In the genomic region with DNA sequence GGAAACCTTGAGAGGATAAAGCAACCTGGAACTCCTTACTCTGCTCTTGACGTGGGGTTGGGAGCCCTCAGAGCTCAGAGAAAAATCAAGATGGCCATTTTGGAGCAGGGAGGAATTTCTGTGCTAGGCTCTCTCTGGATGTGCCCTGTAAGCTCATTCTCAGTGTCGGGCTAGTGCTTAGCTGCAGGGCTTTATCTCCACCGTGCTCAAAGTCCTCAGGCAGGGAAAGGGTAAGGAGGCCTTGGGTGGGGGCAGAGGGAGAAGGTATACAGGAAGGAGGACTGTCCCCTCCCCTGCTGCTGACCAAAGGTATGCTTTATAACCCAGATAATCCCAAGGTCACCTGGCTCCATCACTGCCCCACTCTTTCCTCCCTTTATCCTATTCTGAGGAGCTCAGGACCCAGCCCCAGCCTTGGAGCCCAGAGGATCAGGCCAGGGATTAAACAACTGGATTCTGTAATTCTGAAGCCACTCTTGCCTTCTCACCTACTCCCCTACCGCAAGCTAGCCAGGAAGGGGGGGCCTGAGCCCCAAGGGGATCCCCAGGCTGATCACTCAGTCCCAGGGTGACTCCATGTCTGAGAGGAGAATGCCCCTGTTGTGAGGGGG, we compare ENCODE assay signal across 8 cellular contexts. TPM values are rescaled to one million over a fixed set of nuclear protein-coding genes. Genes with fewer than 3 reads are reported as not detected.
DNase-seq lines count a peak whose midpoint lies in the region; ATAC-seq, FAIRE-seq and TF ChIP-seq lines count a peak whose summit lies in the region.

No MANE protein-coding gene starts in this region.

- no peaks in the 10 kb centered on the region for H3K9me1 ChIP-seq in K562 (ENCODE audit: control insufficient read depth, insufficient read depth, low read length)

- H3K9ac ChIP-seq in K562 (ENCODE audit: insufficient read depth in 1 of 2, low read depth in 2 of 2, low read length in 2 of 2) = peak overlapping the region; percentile 77 to 92

- H3K4me3 Mint-ChIP-seq in activated T-cell treated with anti-CD3 and anti-CD28 coated beads, Interleukin-2, amount 50 U/mL, for 72 hours = peak overlapping the region; percentile 77 to 80

- H3K27me3 Mint-ChIP-seq in activated T-cell treated with anti-CD3 and anti-CD28 coated beads, Interleukin-2, amount 50 U/mL, for 72 hours (ENCODE audit: low read depth) = no peaks in the 10 kb centered on the region

- peak overlapping the region; percentile 73; the same call in 2 of the 3 replicates for H3K27ac ChIP-seq in K562 (ENCODE audit: extremely low read depth, low read depth, low read length)
- no peak overlapping the region for H3K27ac ChIP-seq in lower lobe of right lung
- no peak overlapping the region for H3K27ac ChIP-seq in upper lobe of left lung

- H3K36me3 Mint-ChIP-seq in activated T-cell treated with anti-CD3 and anti-CD28 coated beads, Interleukin-2, amount 50 U/mL, for 72 hours (ENCODE audit: insufficient read depth in 2 of 2) = peaks cover 2 to 8% of the 10 kb centered on the region in 2 donors

- intact Hi-C loops in K562 (cut with micrococcal nuclease) (no loop called here), lower lobe of right lung (cut with DNase I) (no loop called here)

- WGBS in K562 (ENCODE audit: insufficient coverage, low coverage, missing lambda C conversion rate) = 4% methylated on average over 4 of the region's 4 CpGs
- WGBS in upper lobe of left lung, 2 donors = 44 to 48% methylated on average over 4 of the region's 4 CpGs

- TF ChIP-seq CTCF in K562 (IDR thresholded peaks at IDR 0.05 in 2 of 3, conservative IDR thresholded peaks at IDR 0.05 in 1 of 3; ENCODE audit: insufficient read depth in 2 of 3, low read depth in 1 of 3, low read length in 3 of 3) (no peak), lower lobe of right lung (IDR thresholded peaks at IDR 0.05) (no peak), upper lobe of left lung (IDR thresholded peaks at IDR 0.05) (no peak)

- TF ChIP-seq RAD21 in K562 (CRISPR knock-in tag; conservative IDR thresholded peaks at IDR 0.05 in 1 of 2, IDR thresholded peaks at IDR 0.05 in 1 of 2) = no peak

- peaks cover 39% of the 10 kb centered on the region for H3K4me1 Mint-ChIP-seq in activated T-cell treated with anti-CD3 and anti-CD28 coated beads, Interleukin-2, amount 50 U/mL, for 72 hours (ENCODE audit: low read depth)

- no peaks in the 10 kb centered on the region for H3K9me3 Mint-ChIP-seq in activated T-cell treated with anti-CD3 and anti-CD28 coated beads, Interleukin-2, amount 50 U/mL, for 72 hours

- H3K36me3 ChIP-seq in K562 (ENCODE audit: control insufficient read depth, insufficient read depth, low read length) (peaks cover 64% of the 10 kb centered on the region), lower lobe of right lung (peaks cover 22% of the 10 kb centered on the region), upper lobe of left lung (peaks cover 3 to 25% (median 10%) of the 10 kb centered on the region in 4 donors)

- peak overlapping the region; percentile 22; the same call in 1 of the 2 replicates for H2AFZ ChIP-seq in K562 (ENCODE audit: low read depth, low read length)

- POLR2A ChIA-PET in K562 (lab: Yijun Ruan, JAX) = interaction anchor here (0.6 to 4.4 kb wide), 10 partner anchors 8 to 814 kb away, joined by 3 to 32 read pairs (median 4); a partner anchor contains a TSS

- H3K9me3 ChIP-seq in K562 (replicated peaks; ENCODE audit: control insufficient read depth, insufficient read depth, low read depth, low read length) (no peaks in the 10 kb centered on the region), lower lobe of right lung (no peaks in the 10 kb centered on the region), upper lobe of left lung (no peaks in the 10 kb centered on the region)

- CTCF ChIA-PET in K562 (lab: Yijun Ruan, JAX; ENCODE audit: low intra/inter-chr PET ratio) = no interaction called here

- H3K27me3 ChIP-seq in K562 (ENCODE audit: control insufficient read depth in 2 of 2, insufficient read depth in 2 of 2, low read length in 2 of 2) (no peaks in the 10 kb centered on the region), lower lobe of right lung (ENCODE audit: low read depth) (no peaks in the 10 kb centered on the region), upper lobe of left lung (no peaks in the 10 kb centered on the region)

- H3K79me2 ChIP-seq in K562 (ENCODE audit: control insufficient read depth, insufficient read depth, low read length) = peaks cover 61% of the 10 kb centered on the region

- TF ChIP-seq POLR2A in K562 (conservative IDR thresholded peaks at IDR 0.05) (no peak), upper lobe of left lung (IDR thresholded peaks at IDR 0.05) (no peak)

- no peak for ATAC-seq in activated T-cell treated with anti-CD3 and anti-CD28 coated beads, Interleukin-2, amount 50 U/mL, for 72 hours (replicated peaks in 1 of 2)
- ATAC-seq in K562 (peak; percentile 6), lower lobe of right lung (no peak), upper lobe of left lung (ENCODE audit: low FRiP score in 2 of 2) (no peak)

- FAIRE-seq in K562 (lab: Jason Lieb, UNC) = no peak

- peak; percentile 23 to 28 for DNase-seq in activated T-cell treated with anti-CD3 and anti-CD28 coated beads, Interleukin-2, amount 50 U/mL, for 72 hours
- DNase-seq in activated T-cell treated with anti-CD3 and anti-CD28 coated beads for 4 hours (no peak), K562 (ENCODE audit: extremely low read depth in 1 of 4, low spot score in 3 of 4) (peak in 1 of 4 experiments; percentile 42), lower lobe of right lung (peak; percentile 17), upper lobe of left lung (no peak), OCI-M2 (lab: John Stamatoyannopoulos, UW; ENCODE audit: unreplicated experiment) (no peak), NCI-H2196 treated with DMSO at 0.1 percent for 48 hours (lab: John Stamatoyannopoulos, UW; ENCODE audit: unreplicated experiment) (no peak), hippocampal formation (lab: John Stamatoyannopoulos, UW) (no peak)

- H3K4me2 ChIP-seq in K562 (ENCODE audit: insufficient read depth, low read length) = peak overlapping the region; percentile 84

- no peaks in the 10 kb centered on the region; the same call in 1 of the 2 replicates for H4K20me1 ChIP-seq in K562 (replicated peaks; ENCODE audit: control insufficient read depth, insufficient read depth, low read length)

- in situ Hi-C loops in K562 (cut with MboI) = loop anchor here (5.0 kb wide), 1 partner anchor 46 kb away; no protein-coding TSS in a partner anchor

- TF ChIP-seq EP300 in K562 (IDR thresholded peaks at IDR 0.05; ENCODE audit: low read length) (no peak), upper lobe of left lung (IDR thresholded peaks at IDR 0.05) (no peak)

- no TSS peak for BruUV-seq in K562 (replicated peaks; lab: Mats Ljungman, UMichigan)

- H3K4me3 ChIP-seq in K562 = peak overlapping the region; percentile 79
- H3K4me3 ChIP-seq in lower lobe of right lung = peak overlapping the region; percentile 91
- H3K4me3 ChIP-seq in upper lobe of left lung = peak overlapping the region in 3 of 4 donors; percentile 89 to 93 (median 92)

- H3K27ac Mint-ChIP-seq in activated T-cell treated with anti-CD3 and anti-CD28 coated beads, Interleukin-2, amount 50 U/mL, for 72 hours = no peak overlapping the region

- peaks cover 56 to 64% of the 10 kb centered on the region in 2 experiments for H3K4me1 ChIP-seq in K562 (replicated peaks in 1 of 2; ENCODE audit: control insufficient read depth in 2 of 2, insufficient read depth in 2 of 2, low read length in 2 of 2)
- H3K4me1 ChIP-seq in lower lobe of right lung = peaks cover 16% of the 10 kb centered on the region
- peaks cover 11 to 21% (median 14%) of the 10 kb centered on the region in 4 donors for H3K4me1 ChIP-seq in upper lobe of left lung

RNA-seq across cellular contexts. Expression of a gene that starts 1.1 kb away (rescaled TPM):
- 10 to 100 TPM; 10.4 to 14.9 TPM for total RNA-seq in activated T-cell treated with anti-CD3 and anti-CD28 coated beads, Interleukin-2, amount 50 U/mL, for 72 hours
- 92.9 and 198 TPM in 2 replicates for total RNA-seq in K562 (2011; cell fraction: chromatin; rRNA removed; ENCODE audit: low replicate concordance)
- total RNA-seq in K562 (2011; cell fraction: nucleolus; rRNA removed) = 118 and 119 TPM in 2 replicates
- total RNA-seq in K562 (2011; cell fraction: nucleoplasm; rRNA removed) = 123 and 139 TPM in 2 replicates
- total RNA-seq in K562 (2014; rRNA removed) (59.8 and 75.7 TPM in 2 replicates), K562 (2014; rRNA removed; fragmentation: Illumina TruSeq; extraction: Trizol) (38.3 and 49.7 TPM in 2 replicates), K562 (2015; rRNA removed; fragmentation: Illumina TruSeq; extraction: Trizol) (43.9 and 45.1 TPM in 2 replicates), K562 (2021) (66.2 and 68.2 TPM in 2 replicates), lower lobe of right lung (5.9 TPM), upper lobe of left lung (1 to 10 TPM; 3.6 to 7.5 (median 4.9) TPM)
- polyA plus RNA-seq in K562 (2011; rRNA removed) (62.7 and 85.1 TPM in 2 replicates), K562 (2014; fragmentation: Illumina TruSeq; extraction: Trizol) (99.3 and 123 TPM in 2 replicates), K562 (2014; fragmentation: Nextera tagmentation; extraction: Ambion mirVana) (10 to 100 TPM; 15.2 to 23.0 TPM), K562 (2014; rRNA removed) (87.3 and 100 TPM in 2 replicates)
- polyA plus RNA-seq in K562 (2011; cell fraction: cytosol; rRNA removed) = 78.5 and 144 TPM in 2 replicates
- polyA plus RNA-seq in K562 (2011; cell fraction: nucleus; rRNA removed) = 97.1 and 183 TPM in 2 replicates
- 64.9 and 69.7 TPM in 2 replicates for polyA plus RNA-seq in K562 (2012)
- 30.9 and 70.0 TPM in 2 replicates for polyA minus RNA-seq in K562 (2011; rRNA and poly(A)+ RNA removed)
- 31.7 and 48.1 TPM in 2 replicates for polyA minus RNA-seq in K562 (2011; cell fraction: cytosol; rRNA and poly(A)+ RNA removed)
- polyA minus RNA-seq in K562 (2011; cell fraction: nucleus; rRNA and poly(A)+ RNA removed) = 20.8 and 30.8 TPM in 2 replicates

RNA-seq across cellular contexts. Expression of a gene that starts 8.6 kb away (rescaled TPM):
- total RNA-seq in activated T-cell treated with anti-CD3 and anti-CD28 coated beads, Interleukin-2, amount 50 U/mL, for 72 hours = 1 to 10 TPM; 8.0 to 8.8 TPM
- total RNA-seq in K562 (2011; cell fraction: chromatin; rRNA removed; ENCODE audit: low replicate concordance) = 7.6 and 26.8 TPM in 2 replicates
- total RNA-seq in K562 (2011; cell fraction: nucleolus; rRNA removed) = 26.1 and 30.4 TPM in 2 replicates
- total RNA-seq in K562 (2011; cell fraction: nucleoplasm; rRNA removed) = 18.8 and 22.1 TPM in 2 replicates
- 26.1 and 30.5 TPM in 2 replicates for total RNA-seq in K562 (2014; rRNA removed)
- total RNA-seq in K562 (2014; rRNA removed; fragmentation: Illumina TruSeq; extraction: Trizol) = 9.8 and 12.8 TPM in 2 replicates
- total RNA-seq in K562 (2015; rRNA removed; fragmentation: Illumina TruSeq; extraction: Trizol) = 21.5 and 22.7 TPM in 2 replicates
- 28.1 and 28.4 TPM in 2 replicates for total RNA-seq in K562 (2021)
- polyA plus RNA-seq in K562 (2011; rRNA removed) = 10.7 and 14.1 TPM in 2 replicates
- polyA plus RNA-seq in K562 (2011; cell fraction: cytosol; rRNA removed) = 11.7 and 37.1 TPM in 2 replicates
- 10.4 and 25.5 TPM in 2 replicates for polyA plus RNA-seq in K562 (2011; cell fraction: nucleus; rRNA removed)
- 9.7 and 20.2 TPM in 2 replicates for polyA plus RNA-seq in K562 (2012)
- 22.2 and 27.0 TPM in 2 replicates for polyA plus RNA-seq in K562 (2014; fragmentation: Illumina TruSeq; extraction: Trizol)
- polyA plus RNA-seq in K562 (2014; fragmentation: Nextera tagmentation; extraction: Ambion mirVana) = 1 to 10 TPM in 1 of 2 experiments, under 1 TPM in 1; 0.61 to 1.4 TPM
- polyA plus RNA-seq in K562 (2014; rRNA removed) = 27.1 and 27.2 TPM in 2 replicates
- polyA minus RNA-seq in K562 (2011; rRNA and poly(A)+ RNA removed) = 3.2 and 6.3 TPM in 2 replicates
- polyA minus RNA-seq in K562 (2011; cell fraction: cytosol; rRNA and poly(A)+ RNA removed) = 13.0 and 14.2 TPM in 2 replicates
- 10.3 and 12.9 TPM in 2 replicates for polyA minus RNA-seq in K562 (2011; cell fraction: nucleus; rRNA and poly(A)+ RNA removed)
- total RNA-seq in lower lobe of right lung = 6.6 TPM
- total RNA-seq in upper lobe of left lung = 1 to 10 TPM; 3.1 to 9.4 (median 8.1) TPM

RNA-seq across cellular contexts. Expression of a gene that starts 48.1 kb away (rescaled TPM):
- 100 to 1,000 TPM; 156 to 173 TPM for total RNA-seq in activated T-cell treated with anti-CD3 and anti-CD28 coated beads, Interleukin-2, amount 50 U/mL, for 72 hours
- 160 and 249 TPM in 2 replicates for total RNA-seq in K562 (2011; cell fraction: chromatin; rRNA removed; ENCODE audit: low replicate concordance)
- total RNA-seq in K562 (2011; cell fraction: nucleolus; rRNA removed) = 57.2 and 67.9 TPM in 2 replicates
- 114 and 172 TPM in 2 replicates for total RNA-seq in K562 (2011; cell fraction: nucleoplasm; rRNA removed)
- 46.9 and 51.4 TPM in 2 replicates for total RNA-seq in K562 (2014; rRNA removed)
- 64.1 and 66.0 TPM in 2 replicates for total RNA-seq in K562 (2014; rRNA removed; fragmentation: Illumina TruSeq; extraction: Trizol)
- total RNA-seq in K562 (2015; rRNA removed; fragmentation: Illumina TruSeq; extraction: Trizol) = 61.5 and 71.3 TPM in 2 replicates
- 53.2 and 60.5 TPM in 2 replicates for total RNA-seq in K562 (2021)
- 87.7 and 96.6 TPM in 2 replicates for polyA plus RNA-seq in K562 (2011; rRNA removed)
- polyA plus RNA-seq in K562 (2011; cell fraction: cytosol; rRNA removed) = 46.2 and 46.7 TPM in 2 replicates
- polyA plus RNA-seq in K562 (2011; cell fraction: nucleus; rRNA removed) = 119 and 123 TPM in 2 replicates
- 55.0 and 62.9 TPM in 2 replicates for polyA plus RNA-seq in K562 (2012)
- polyA plus RNA-seq in K562 (2014; fragmentation: Illumina TruSeq; extraction: Trizol) = 78.8 and 89.8 TPM in 2 replicates
- polyA plus RNA-seq in K562 (2014; fragmentation: Nextera tagmentation; extraction: Ambion mirVana) = 10 to 100 TPM; 35.7 to 41.0 TPM
- polyA plus RNA-seq in K562 (2014; rRNA removed) = 71.6 and 76.5 TPM in 2 replicates
- 76.8 and 116 TPM in 2 replicates for polyA minus RNA-seq in K562 (2011; rRNA and poly(A)+ RNA removed)
- 22.1 and 22.6 TPM in 2 replicates for polyA minus RNA-seq in K562 (2011; cell fraction: cytosol; rRNA and poly(A)+ RNA removed)
- 31.4 and 44.9 TPM in 2 replicates for polyA minus RNA-seq in K562 (2011; cell fraction: nucleus; rRNA and poly(A)+ RNA removed)
- 74.8 TPM for total RNA-seq in lower lobe of right lung
- total RNA-seq in upper lobe of left lung = 100 to 1,000 TPM in 1 of 6 donors, 10 to 100 TPM in 5; 36.8 to 101 (median 70.0) TPM

RNA-seq across cellular contexts. Expression of a gene that starts 58.0 kb away (rescaled TPM):
- total RNA-seq in activated T-cell treated with anti-CD3 and anti-CD28 coated beads, Interleukin-2, amount 50 U/mL, for 72 hours = 1 to 10 TPM; 6.3 to 7.4 TPM
- total RNA-seq in K562 (2011; cell fraction: chromatin; rRNA removed; ENCODE audit: low replicate concordance) = 12.0 and 21.0 TPM in 2 replicates
- total RNA-seq in K562 (2011; cell fraction: nucleolus; rRNA removed) = 9.6 and 12.7 TPM in 2 replicates
- total RNA-seq in K562 (2011; cell fraction: nucleoplasm; rRNA removed) = 22.6 and 29.7 TPM in 2 replicates
- total RNA-seq in K562 (2014; rRNA removed) (13.0 and 13.8 TPM in 2 replicates), K562 (2014; rRNA removed; fragmentation: Illumina TruSeq; extraction: Trizol) (24.7 and 27.8 TPM in 2 replicates), K562 (2015; rRNA removed; fragmentation: Illumina TruSeq; extraction: Trizol) (21.2 TPM in 2 replicates), K562 (2021) (22.1 and 26.9 TPM in 2 replicates), lower lobe of right lung (6.4 TPM), upper lobe of left lung (10 to 100 TPM in 2 of 6 donors, 1 to 10 TPM in 2, under 1 TPM in 1, not detected in 1; 0.67 to 11.9 (median 9.3) TPM)
- polyA plus RNA-seq in K562 (2011; rRNA removed) (14.5 and 26.2 TPM in 2 replicates), K562 (2014; fragmentation: Illumina TruSeq; extraction: Trizol) (29.4 and 33.9 TPM in 2 replicates), K562 (2014; fragmentation: Nextera tagmentation; extraction: Ambion mirVana) (10 to 100 TPM in 1 of 2 experiments, 1 to 10 TPM in 1; 9.5 to 15.4 TPM), K562 (2014; rRNA removed) (16.5 and 25.0 TPM in 2 replicates)
- 11.9 and 12.9 TPM in 2 replicates for polyA plus RNA-seq in K562 (2011; cell fraction: cytosol; rRNA removed)
- 5.3 and 6.3 TPM in 2 replicates for polyA plus RNA-seq in K562 (2011; cell fraction: nucleus; rRNA removed)
- 13.2 and 26.4 TPM in 2 replicates for polyA plus RNA-seq in K562 (2012)
- polyA minus RNA-seq in K562 (2011; rRNA and poly(A)+ RNA removed) = 6.9 and 11.8 TPM in 2 replicates
- polyA minus RNA-seq in K562 (2011; cell fraction: cytosol; rRNA and poly(A)+ RNA removed) = 4.5 and 8.8 TPM in 2 replicates
- 4.6 and 5.0 TPM in 2 replicates for polyA minus RNA-seq in K562 (2011; cell fraction: nucleus; rRNA and poly(A)+ RNA removed)

RNA-seq across cellular contexts. Expression of a gene that starts 58.1 kb away (rescaled TPM):
- 100 to 1,000 TPM; 101 to 118 TPM for total RNA-seq in activated T-cell treated with anti-CD3 and anti-CD28 coated beads, Interleukin-2, amount 50 U/mL, for 72 hours
- total RNA-seq in K562 (2011; cell fraction: chromatin; rRNA removed; ENCODE audit: low replicate concordance) = 1,055 and 1,571 TPM in 2 replicates
- 696 and 717 TPM in 2 replicates for total RNA-seq in K562 (2011; cell fraction: nucleolus; rRNA removed)
- 748 and 751 TPM in 2 replicates for total RNA-seq in K562 (2011; cell fraction: nucleoplasm; rRNA removed)
- total RNA-seq in K562 (2014; rRNA removed) (129 and 163 TPM in 2 replicates), K562 (2014; rRNA removed; fragmentation: Illumina TruSeq; extraction: Trizol) (106 and 112 TPM in 2 replicates), K562 (2015; rRNA removed; fragmentation: Illumina TruSeq; extraction: Trizol) (117 and 121 TPM in 2 replicates), K562 (2021) (136 and 153 TPM in 2 replicates), lower lobe of right lung (38.9 TPM), upper lobe of left lung (100 to 1,000 TPM in 1 of 6 donors, 10 to 100 TPM in 5; 34.8 to 167 (median 49.4) TPM)
- polyA plus RNA-seq in K562 (2011; rRNA removed) (115 and 135 TPM in 2 replicates), K562 (2014; fragmentation: Illumina TruSeq; extraction: Trizol) (139 and 162 TPM in 2 replicates), K562 (2014; fragmentation: Nextera tagmentation; extraction: Ambion mirVana) (10 to 100 TPM; 21.6 to 24.5 TPM), K562 (2014; rRNA removed) (176 and 178 TPM in 2 replicates)
- 96.3 and 184 TPM in 2 replicates for polyA plus RNA-seq in K562 (2011; cell fraction: cytosol; rRNA removed)
- 697 and 1,515 TPM in 2 replicates for polyA plus RNA-seq in K562 (2011; cell fraction: nucleus; rRNA removed)
- 69.8 and 106 TPM in 2 replicates for polyA plus RNA-seq in K562 (2012)
- 105 and 166 TPM in 2 replicates for polyA minus RNA-seq in K562 (2011; rRNA and poly(A)+ RNA removed)
- polyA minus RNA-seq in K562 (2011; cell fraction: cytosol; rRNA and poly(A)+ RNA removed) = 66.4 and 70.3 TPM in 2 replicates
- 226 and 316 TPM in 2 replicates for polyA minus RNA-seq in K562 (2011; cell fraction: nucleus; rRNA and poly(A)+ RNA removed)

Comparison
In these comparisons a context has a peak if more than half of its experiments do, and no peak if none do; other contexts are left out.
1. DNase-seq: peak in activated T-cell treated with anti-CD3 and anti-CD28 coated beads, Interleukin-2, amount 50 U/mL, for 72 hours (2 of 2) and lower lobe of right lung (single experiment); none in activated T-cell treated with anti-CD3 and anti-CD28 coated beads for 4 hours (single experiment), upper lobe of left lung (0 of 2), OCI-M2 (single experiment), NCI-H2196 treated with DMSO at 0.1 percent for 48 hours (single experiment) and hippocampal formation (0 of 2).
2. Peak in every context shown above with its lines, with median percentiles within 50 percentile points of each other: H3K4me3 ChIP-seq.